In genomic region chr11:115313224-115313838, GRCh38 we compare ENCODE assay signal across 22 cellular contexts.
"Had no signal": no experiment of that assay in that cellular context is flagged by ENCODE, and none has a peak within 500 bp of the region (broad histone marks: within the 10 kb centered on the region; RNA-seq: fewer than 3 reads in every experiment).

No MANE protein-coding gene starts in this region.

- H3K4me3 Mint-ChIP-seq: naive thymus-derived CD8-positive, alpha-beta T cell; stimulated activated naive CD8-positive, alpha-beta T cell treated with anti-CD3 and anti-CD28 coated beads, Interleukin-15, amount 100 ng/mL, for 72 hours had no signal

- H3K27me3 Mint-ChIP-seq: stimulated activated naive CD8-positive, alpha-beta T cell treated with anti-CD3 and anti-CD28 coated beads, Interleukin-15, amount 100 ng/mL, for 72 hours had no signal

- DNase-seq: dorsolateral prefrontal cortex; effector CD4-positive, alpha-beta T cell; head of caudate nucleus; kidney; lower lobe of right lung; naive thymus-derived CD8-positive, alpha-beta T cell; occipital lobe; ovary; posterior cingulate gyrus; retina; stimulated activated CD4-positive, alpha-beta T cell treated with anti-CD3 and anti-CD28 coated beads, Interleukin-12 subunit alpha, Interleukin-12 subunit beta, amount 100 ng/mL, for 4 hours; stimulated activated CD4-positive, alpha-beta T cell treated with anti-CD3 and anti-CD28 coated beads, Interleukin-1b, Interleukin-23, amount 100 ng/mL, for 48 hours; stimulated activated CD4-positive, alpha-beta T cell treated with anti-CD3 and anti-CD28 coated beads, Interleukin-4, amount 100 ng/mL, for 1 hour; stimulated activated CD8-positive, alpha-beta memory T cell treated with anti-CD3 and anti-CD28 coated beads, Interleukin-4, amount 100 ng/mL, for 48 hours; stimulated activated naive CD4-positive, alpha-beta T cell; stimulated activated naive CD8-positive, alpha-beta T cell treated with anti-CD3 and anti-CD28 coated beads, Interleukin-15, amount 100 ng/mL, for 72 hours; tibial artery; upper lobe of left lung had no signal

- H2AFZ ChIP-seq: hepatocyte had no signal

- H3K9me3 ChIP-seq: lower lobe of right lung, ovary, tibial artery, upper lobe of left lung had no signal

- H3K9me3 Mint-ChIP-seq: naive thymus-derived CD8-positive, alpha-beta T cell; stimulated activated naive CD8-positive, alpha-beta T cell treated with anti-CD3 and anti-CD28 coated beads, Interleukin-15, amount 100 ng/mL, for 72 hours had no signal

- H3K4me2 ChIP-seq: hepatocyte, smooth muscle cell had no signal

- H3K27me3 ChIP-seq: dorsolateral prefrontal cortex, hepatocyte, ovary, upper lobe of left lung had no signal

- H3K4me1 ChIP-seq: lower lobe of right lung, upper lobe of left lung had no signal

- ATAC-seq: left lobe of liver; naive thymus-derived CD8-positive, alpha-beta T cell; sciatic nerve; stimulated activated naive CD8-positive, alpha-beta T cell treated with anti-CD3 and anti-CD28 coated beads, Interleukin-15, amount 100 ng/mL, for 72 hours had no signal

- H3K79me2 ChIP-seq: hepatocyte had no signal

- H3K36me3 Mint-ChIP-seq: naive thymus-derived CD8-positive, alpha-beta T cell had no signal

- H3K36me3 ChIP-seq: lower lobe of right lung, ovary, tibial artery, upper lobe of left lung had no signal

- H3K27ac Mint-ChIP-seq: naive thymus-derived CD8-positive, alpha-beta T cell; stimulated activated naive CD8-positive, alpha-beta T cell treated with anti-CD3 and anti-CD28 coated beads, Interleukin-15, amount 100 ng/mL, for 72 hours had no signal

- H3K4me1 Mint-ChIP-seq: naive thymus-derived CD8-positive, alpha-beta T cell; stimulated activated naive CD8-positive, alpha-beta T cell treated with anti-CD3 and anti-CD28 coated beads, Interleukin-15, amount 100 ng/mL, for 72 hours had no signal

- H3K27ac ChIP-seq: dorsolateral prefrontal cortex, hepatocyte, lower lobe of right lung, ovary, tibial artery, upper lobe of left lung had no signal

- H3K4me3 ChIP-seq: dorsolateral prefrontal cortex, hepatocyte, lower lobe of right lung, ovary, smooth muscle cell, tibial artery, upper lobe of left lung had no signal
